In genomic region chr19:35028600-35028885, GRCh38 we compare ENCODE assay signal across 1 cellular context.
TF ChIP-seq lines count a peak whose summit lies in the region.

No MANE protein-coding gene starts in this region.

TF ChIP-seq in HEK293, 187 proteins besides CTCF, POLR2A, EP300 and RAD21 (continued from another document):
- TF ChIP-seq ZBTB11 (tag by site-specific recombination; conservative IDR thresholded peaks at IDR 0.05; ENCODE audit: low read depth) (0 out of 2 replicates have a peak, but pooled peaks have one; percentile 7), BCL11B (tag by site-specific recombination; IDR thresholded peaks at IDR 0.05; ENCODE audit: low read depth) (0 out of 2 replicates have a peak, but pooled peaks have one; percentile 48)
